ENCODE assay signal across 17 cellular contexts in the genomic region with DNA sequence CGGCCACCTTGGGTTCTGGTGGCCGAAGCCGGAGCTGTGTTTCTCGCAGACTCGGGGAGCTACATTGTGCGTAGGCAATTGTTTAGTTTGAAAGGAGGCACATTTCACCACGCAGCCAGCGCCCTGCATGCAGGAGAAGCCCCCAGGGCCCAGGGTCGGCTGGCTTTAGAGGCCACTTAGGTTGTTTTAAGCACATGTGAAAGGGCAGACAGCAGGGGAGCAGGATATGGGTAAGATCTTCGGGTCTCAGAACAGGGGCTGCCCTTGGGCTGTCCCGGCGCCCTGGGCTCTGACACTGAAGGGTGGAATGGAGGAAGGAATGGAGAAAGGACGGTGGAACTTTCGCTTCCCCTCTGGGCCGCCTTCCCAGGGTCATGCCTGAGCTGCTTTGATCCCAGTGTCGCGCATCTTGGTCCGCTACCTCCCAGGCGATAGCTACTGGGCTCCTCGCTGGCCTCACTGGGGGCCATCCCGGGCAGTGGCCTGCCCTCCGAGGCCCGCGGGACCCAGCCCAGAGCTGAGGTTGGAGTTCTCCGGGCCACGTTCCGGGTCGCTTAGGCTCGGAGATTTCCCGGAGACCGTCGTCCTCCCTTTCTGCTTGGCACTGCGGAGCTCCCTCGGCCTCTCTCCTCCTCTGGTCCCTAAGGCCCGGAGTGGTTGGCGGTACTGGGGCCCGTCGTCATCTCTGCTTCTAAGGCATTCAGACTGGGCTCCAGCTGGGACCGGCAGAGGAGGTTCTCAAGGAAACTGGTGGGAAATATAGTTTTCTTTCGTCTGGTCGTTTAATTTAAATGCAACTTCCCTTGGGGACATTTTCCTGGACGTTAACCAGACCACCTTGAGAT. TPM values are rescaled to one million over a fixed set of nuclear protein-coding genes. Genes with fewer than 3 reads are reported as not detected.
DNase-seq lines count a peak whose midpoint lies in the region; ATAC-seq and TF ChIP-seq lines count a peak whose summit lies in the region.
"Had no signal": no experiment of that assay in that cellular context is flagged by ENCODE, and none has a peak within 500 bp of the region (broad histone marks: within the 10 kb centered on the region; RNA-seq: fewer than 3 reads in every experiment).

No MANE protein-coding gene starts in this region.

- peaks cover 70% of the 10 kb centered on the region for H3K27me3 Mint-ChIP-seq in activated naive CD4-positive, alpha-beta T cell treated with anti-CD3 and anti-CD28 coated beads, Interleukin-2, amount 50 U/mL, for 24 hours
- H3K27me3 Mint-ChIP-seq in activated B cell treated with CpG ODN at 0.5 μM for 24 hours: peaks cover 66% of the 10 kb centered on the region
- H3K27me3 Mint-ChIP-seq in stimulated activated naive B cell treated with anti-CD40 and anti-IgM and Interleukin-4, amounts not matched to agents 10 μg/mL and 1 μg/mL and 100 μg/mL, for 72 hours: peaks cover 78 to 81% of the 10 kb centered on the region in 2 donors

- ATAC-seq in activated naive CD4-positive, alpha-beta T cell treated with anti-CD3 and anti-CD28 coated beads, Interleukin-2, amount 50 U/mL, for 72 hours: no peak
- ATAC-seq in activated B cell treated with CpG ODN at 0.5 μM for 24 hours (ENCODE audit: low read depth) (no peak), GM19452 (IDR thresholded peaks at IDR 0.05; ENCODE audit: unreplicated experiment) (no peak)
- ATAC-seq in stimulated activated naive B cell treated with anti-CD40 and anti-IgM and Interleukin-4, amounts not matched to agents 10 μg/mL and 1 μg/mL and 100 μg/mL, for 72 hours (replicated peaks): no peak
- ATAC-seq: GM12878, HCT116 had no signal

- POLR2A ChIA-PET in activated B cell treated with CpG ODN at 0.5 μM for 24 hours (lab: Charles Lee) (no interaction called here), HEK293T (lab: Yijun Ruan, JAX) (interaction anchor here (1.2 kb wide), 1 partner anchor 8 kb away, joined by 3 read pairs; no protein-coding TSS in a partner anchor)

- peak overlapping the region; percentile 68 for H3K4me3 Mint-ChIP-seq in activated naive CD4-positive, alpha-beta T cell treated with anti-CD3 and anti-CD28 coated beads, Interleukin-2, amount 50 U/mL, for 24 hours
- peak overlapping the region; percentile 15 for H3K4me3 Mint-ChIP-seq in activated B cell treated with CpG ODN at 0.5 μM for 24 hours
- H3K4me3 Mint-ChIP-seq in stimulated activated naive B cell treated with anti-CD40 and anti-IgM and Interleukin-4, amounts not matched to agents 10 μg/mL and 1 μg/mL and 100 μg/mL, for 72 hours: peak overlapping the region; percentile 39 to 73

- no peaks in the 10 kb centered on the region for H3K36me3 Mint-ChIP-seq in activated naive CD4-positive, alpha-beta T cell treated with anti-CD3 and anti-CD28 coated beads, Interleukin-2, amount 50 U/mL, for 24 hours
- H3K36me3 Mint-ChIP-seq in activated naive CD4-positive, alpha-beta T cell treated with anti-CD3 and anti-CD28 coated beads, Interleukin-2, amount 50 U/mL, for 72 hours: peaks cover 1 to 18% of the 10 kb centered on the region in 2 donors
- no peaks in the 10 kb centered on the region for H3K36me3 Mint-ChIP-seq in activated B cell treated with CpG ODN at 0.5 μM for 24 hours (ENCODE audit: low read depth)
- H3K36me3 Mint-ChIP-seq in stimulated activated naive B cell treated with anti-CD40 and anti-IgM and Interleukin-4, amounts not matched to agents 10 μg/mL and 1 μg/mL and 100 μg/mL, for 72 hours: peaks cover 2% of the 10 kb centered on the region in 2 donors

- CTCF ChIA-PET in activated B cell treated with CpG ODN at 0.5 μM for 24 hours (lab: Charles Lee) (interaction anchor here (1.1 kb wide), 1 partner anchor 11 kb away, joined by 3 read pairs; no protein-coding TSS in a partner anchor), HEK293T (lab: Yijun Ruan, JAX) (no interaction called here)

- no peaks in the 10 kb centered on the region for H3K9me3 Mint-ChIP-seq in activated naive CD4-positive, alpha-beta T cell treated with anti-CD3 and anti-CD28 coated beads, Interleukin-2, amount 50 U/mL, for 24 hours
- H3K9me3 Mint-ChIP-seq in activated naive CD4-positive, alpha-beta T cell treated with anti-CD3 and anti-CD28 coated beads, Interleukin-2, amount 50 U/mL, for 72 hours: no peaks in the 10 kb centered on the region
- no peaks in the 10 kb centered on the region for H3K9me3 Mint-ChIP-seq in activated B cell treated with CpG ODN at 0.5 μM for 24 hours
- no peaks in the 10 kb centered on the region for H3K9me3 Mint-ChIP-seq in stimulated activated naive B cell treated with anti-CD40 and anti-IgM and Interleukin-4, amounts not matched to agents 10 μg/mL and 1 μg/mL and 100 μg/mL, for 72 hours

- intact Hi-C loops in activated B cell treated with CpG ODN at 0.5 μM for 24 hours (cut with micrococcal nuclease) (loop anchor here (2.0 to 10.0 kb wide), 4 partner anchors 13 to 1723 kb away; a partner anchor contains a TSS), cardiac septum (cut with DNase I) (loop anchor here (5.0 kb wide), 1 partner anchor 50 kb away; a partner anchor contains a TSS)

- DNase-seq in activated naive CD4-positive, alpha-beta T cell treated with anti-CD3 and anti-CD28 coated beads, Interleukin-2, amount 50 U/mL, for 72 hours (ENCODE audit: low spot score in 2 of 2): no peak
- DNase-seq in activated B cell treated with CpG ODN at 0.5 μM for 24 hours (no peak), iPS-NIHi11 (ENCODE audit: low spot score) (peak; percentile 48), HEK293T (ENCODE audit: extremely low spot score) (no peak), cardiac septum (ENCODE audit: low spot score) (no peak)
- DNase-seq in stimulated activated naive B cell treated with anti-CD40 and anti-IgM and Interleukin-4, amounts not matched to agents 10 μg/mL and 1 μg/mL and 100 μg/mL, for 72 hours: no peak
- DNase-seq: activated CD4-positive, alpha-beta T cell treated with anti-CD3 and anti-CD28 coated beads for 48 hours; activated gamma-delta T cell; DMS79; head of caudate nucleus; mesenchymal stem cell; stimulated activated CD4-positive, alpha-beta T cell treated with anti-CD3 and anti-CD28 coated beads, Interleukin-1b, Interleukin-23, amount 100 ng/mL, for 48 hours had no signal

- H3K27ac Mint-ChIP-seq in activated naive CD4-positive, alpha-beta T cell treated with anti-CD3 and anti-CD28 coated beads, Interleukin-2, amount 50 U/mL, for 24 hours: no peak overlapping the region
- H3K27ac Mint-ChIP-seq in activated naive CD4-positive, alpha-beta T cell treated with anti-CD3 and anti-CD28 coated beads, Interleukin-2, amount 50 U/mL, for 72 hours: peak overlapping the region in 1 of 2 donors; percentile 29
- no peak overlapping the region for H3K27ac Mint-ChIP-seq in activated B cell treated with CpG ODN at 0.5 μM for 24 hours
- H3K27ac Mint-ChIP-seq in stimulated activated naive B cell treated with anti-CD40 and anti-IgM and Interleukin-4, amounts not matched to agents 10 μg/mL and 1 μg/mL and 100 μg/mL, for 72 hours: no peak overlapping the region

- peaks cover 46% of the 10 kb centered on the region for H3K4me1 Mint-ChIP-seq in activated naive CD4-positive, alpha-beta T cell treated with anti-CD3 and anti-CD28 coated beads, Interleukin-2, amount 50 U/mL, for 24 hours
- peaks cover 58% of the 10 kb centered on the region for H3K4me1 Mint-ChIP-seq in activated B cell treated with CpG ODN at 0.5 μM for 24 hours
- peaks cover 43 to 67% of the 10 kb centered on the region in 2 donors for H3K4me1 Mint-ChIP-seq in stimulated activated naive B cell treated with anti-CD40 and anti-IgM and Interleukin-4, amounts not matched to agents 10 μg/mL and 1 μg/mL and 100 μg/mL, for 72 hours

- no peak for TF ChIP-seq CTCF in activated B cell treated with CpG ODN at 0.5 μM for 24 hours (IDR thresholded peaks at IDR 0.05)

TF ChIP-seq in HEK293T, 16 proteins besides CTCF, POLR2A, EP300 and RAD21:
- TF ChIP-seq SUZ12 (IDR thresholded peaks at IDR 0.05): no peak
- no peak for TF ChIP-seq L3MBTL2 (conservative IDR thresholded peaks at IDR 0.05)
- no peak for TF ChIP-seq FOXM1 (IDR thresholded peaks at IDR 0.05; ENCODE audit: borderline replicate concordance)
- no peak for TF ChIP-seq NFRKB (IDR thresholded peaks at IDR 0.05)
- no peak for TF ChIP-seq SP1 (IDR thresholded peaks at IDR 0.05)
- TF ChIP-seq, protein P1, sequence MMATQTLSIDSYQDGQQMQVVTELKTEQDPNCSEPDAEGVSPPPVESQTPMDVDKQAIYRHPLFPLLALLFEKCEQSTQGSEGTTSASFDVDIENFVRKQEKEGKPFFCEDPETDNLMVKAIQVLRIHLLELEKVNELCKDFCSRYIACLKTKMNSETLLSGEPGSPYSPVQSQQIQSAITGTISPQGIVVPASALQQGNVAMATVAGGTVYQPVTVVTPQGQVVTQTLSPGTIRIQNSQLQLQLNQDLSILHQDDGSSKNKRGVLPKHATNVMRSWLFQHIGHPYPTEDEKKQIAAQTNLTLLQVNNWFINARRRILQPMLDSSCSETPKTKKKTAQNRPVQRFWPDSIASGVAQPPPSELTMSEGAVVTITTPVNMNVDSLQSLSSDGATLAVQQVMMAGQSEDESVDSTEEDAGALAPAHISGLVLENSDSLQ (IDR thresholded peaks at IDR 0.05): no peak
- no peak for TF ChIP-seq FOXA1 (IDR thresholded peaks at IDR 0.05)
- no peak for TF ChIP-seq LEF1 (IDR thresholded peaks at IDR 0.05; ENCODE audit: borderline replicate concordance)
- no peak for TF ChIP-seq ARNT (IDR thresholded peaks at IDR 0.05)
- TF ChIP-seq ZNF384 (IDR thresholded peaks at IDR 0.05): no peak
- TF ChIP-seq BHLHE40 (IDR thresholded peaks at IDR 0.05; ENCODE audit: borderline replicate concordance): no peak
- TF ChIP-seq FOXK2 (IDR thresholded peaks at IDR 0.05): no peak
- no peak for TF ChIP-seq TARDBP (IDR thresholded peaks at IDR 0.05)
- no peak for TF ChIP-seq CTBP1 (IDR thresholded peaks at IDR 0.05; ENCODE audit: borderline replicate concordance)
- no peak for TF ChIP-seq HDGF (IDR thresholded peaks at IDR 0.05; ENCODE audit: borderline replicate concordance)
- TF ChIP-seq ELF4 (IDR thresholded peaks at IDR 0.05): no peak

RNA-seq across cellular contexts. Expression of a gene that starts 4.3 kb away (rescaled TPM):
- total RNA-seq in activated naive CD4-positive, alpha-beta T cell treated with anti-CD3 and anti-CD28 coated beads, Interleukin-2, amount 50 U/mL, for 72 hours: under 1 TPM; 0.11 to 0.25 TPM
- total RNA-seq in activated B cell treated with CpG ODN at 0.5 μM for 24 hours (0.04 and 0.07 TPM in 2 replicates), cardiac septum (0.11 TPM)
- total RNA-seq: HT1080 had no signal

RNA-seq across cellular contexts. Expression of a gene that starts 51.3 kb away (rescaled TPM):
- total RNA-seq in activated naive CD4-positive, alpha-beta T cell treated with anti-CD3 and anti-CD28 coated beads, Interleukin-2, amount 50 U/mL, for 72 hours: 10 to 100 TPM; 14.8 to 16.9 TPM
- 16.2 and 19.1 TPM in 2 replicates for total RNA-seq in activated B cell treated with CpG ODN at 0.5 μM for 24 hours
- total RNA-seq in cardiac septum: 9.7 TPM

Comparison
In these comparisons a context has a peak if more than half of its experiments do, and no peak if none do; other contexts are left out.
1. H3K4me3 Mint-ChIP-seq: peak in every context shown above with its lines; median percentile 68 in activated naive CD4-positive, alpha-beta T cell treated with anti-CD3 and anti-CD28 coated beads, Interleukin-2, amount 50 U/mL, for 24 hours; 56 in stimulated activated naive B cell treated with anti-CD40 and anti-IgM and Interleukin-4, amounts not matched to agents 10 μg/mL and 1 μg/mL and 100 μg/mL, for 72 hours; 15 in activated B cell treated with CpG ODN at 0.5 μM for 24 hours.